ENCODE assay signal across 8 cellular contexts in the genomic region with DNA sequence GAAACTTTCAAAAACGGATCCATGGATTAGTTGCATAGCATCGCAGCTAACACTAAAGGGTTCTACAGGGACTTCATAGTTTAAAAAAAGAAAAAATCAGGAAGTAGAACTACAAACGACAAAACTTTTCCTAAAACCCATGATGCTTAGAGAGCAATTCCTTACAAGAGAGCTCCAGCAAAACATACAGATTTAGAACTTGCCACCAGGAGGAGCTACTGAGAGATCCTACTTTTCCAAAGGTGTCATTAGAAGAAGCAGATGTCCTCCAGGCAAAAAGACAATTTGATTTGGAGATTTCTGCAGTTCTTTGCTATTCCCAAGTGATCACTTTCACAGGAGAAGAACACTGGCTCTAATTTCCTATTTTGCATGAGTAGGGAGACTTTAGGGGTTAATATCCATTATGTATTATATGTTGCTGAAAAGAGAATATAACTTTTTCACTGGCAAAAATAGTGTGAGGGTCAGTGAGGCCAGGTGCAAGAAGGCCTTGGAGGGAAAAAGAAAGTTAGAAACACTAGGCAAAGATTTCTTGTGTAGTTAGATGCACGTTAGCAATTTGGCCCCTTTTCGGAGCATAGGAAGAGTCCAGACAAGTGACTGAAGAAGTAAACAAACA.
DNase-seq lines count a peak whose midpoint lies in the region; ATAC-seq, FAIRE-seq and TF ChIP-seq lines count a peak whose summit lies in the region.

No MANE protein-coding gene starts in this region.

- no peak for TF ChIP-seq POLR2A in endothelial cell of umbilical vein (IDR thresholded peaks at IDR 0.05; ENCODE audit: low read depth, low read length)

- no peaks in the 10 kb centered on the region for H3K4me1 Mint-ChIP-seq in activated naive CD4-positive, alpha-beta T cell treated with anti-CD3 and anti-CD28 coated beads for 36 hours (ENCODE audit: low read depth)
- no peaks in the 10 kb centered on the region for H3K4me1 Mint-ChIP-seq in osteocyte (ENCODE audit: unreplicated experiment)

- dilution Hi-C loops in endothelial cell of umbilical vein (cut with MboI; ENCODE audit: extremely low pct_ligation_motif_present, low sequenced_read_pairs): no loop called here

- H3K27ac ChIP-seq in PC-3 (ENCODE audit: low read length): no peak overlapping the region
- H3K27ac ChIP-seq in endothelial cell of umbilical vein (ENCODE audit: insufficient read depth, low read depth, low read length): no peak overlapping the region

- intact Hi-C loops in activated naive CD4-positive, alpha-beta T cell treated with anti-CD3 and anti-CD28 coated beads for 36 hours (cut with micrococcal nuclease): loop anchor here (1.0 to 10.0 kb wide), 5 partner anchors 54 to 844 kb away; no protein-coding TSS in a partner anchor
- intact Hi-C loops in PC-3 (cut with micrococcal nuclease): loop anchor here (1.0 to 5.0 kb wide), 2 partner anchors 280 to 609 kb away; no protein-coding TSS in a partner anchor
- intact Hi-C loops in endothelial cell of umbilical vein (cut with micrococcal nuclease): loop anchor here (2.0 kb wide), 1 partner anchor 280 kb away; no protein-coding TSS in a partner anchor

- H3K36me3 ChIP-seq in PC-3 (ENCODE audit: low read depth, low read length) (no peaks in the 10 kb centered on the region), endothelial cell of umbilical vein (ENCODE audit: control insufficient read depth in 2 of 2, extremely low read depth in 1 of 2, insufficient read depth in 2 of 2, low read length in 2 of 2) (no peaks in the 10 kb centered on the region)

- POLR2A ChIA-PET in PC-3 (lab: Charles Lee; ENCODE audit: unreplicated experiment): no interaction called here
- POLR2A ChIA-PET in endothelial cell of umbilical vein (lab: Charles Lee): no interaction called here

- BruUV-seq in PC-3 (replicated peaks; lab: Mats Ljungman, UMichigan) (no TSS peak), endothelial cell of umbilical vein (replicated peaks; lab: Mats Ljungman, UMichigan) (no TSS peak)

- H3K27ac Mint-ChIP-seq in activated naive CD4-positive, alpha-beta T cell treated with anti-CD3 and anti-CD28 coated beads for 36 hours: no peak overlapping the region
- H3K27ac Mint-ChIP-seq in osteocyte (ENCODE audit: unreplicated experiment): no peak overlapping the region

- H3K4me1 ChIP-seq in PC-3 (ENCODE audit: insufficient read depth, low read length): no peaks in the 10 kb centered on the region
- H3K4me1 ChIP-seq in endothelial cell of umbilical vein (ENCODE audit: control insufficient read depth, extremely low read depth, insufficient read depth, low read length): no peaks in the 10 kb centered on the region

- H3K27me3 ChIP-seq in PC-3 (ENCODE audit: low read length) (0 out of 2 replicates have a peak, but pooled peaks cover 5% of the 10 kb centered on the region), endothelial cell of umbilical vein (ENCODE audit: control insufficient read depth in 2 of 2, insufficient read depth in 2 of 2, low read length in 2 of 2) (no peaks in the 10 kb centered on the region)

- H3K9me1 ChIP-seq in endothelial cell of umbilical vein (replicated peaks; ENCODE audit: control insufficient read depth, extremely low read depth, insufficient read depth, low read length): no peaks in the 10 kb centered on the region

- ATAC-seq in PC-3: no peak
- no peak for ATAC-seq in GM21528 (IDR thresholded peaks at IDR 0.05; ENCODE audit: low FRiP score, unreplicated experiment)

- H3K9ac ChIP-seq in PC-3 (ENCODE audit: low read length) (no peak overlapping the region), endothelial cell of umbilical vein (replicated peaks; ENCODE audit: extremely low read depth, insufficient read depth, low read length) (no peak overlapping the region)

- no peak overlapping the region for H2AFZ ChIP-seq in PC-3 (ENCODE audit: low read length)
- no peak overlapping the region for H2AFZ ChIP-seq in endothelial cell of umbilical vein (ENCODE audit: low read depth, low read length)

- H3K9me3 Mint-ChIP-seq in activated naive CD4-positive, alpha-beta T cell treated with anti-CD3 and anti-CD28 coated beads for 36 hours: no peaks in the 10 kb centered on the region
- no peaks in the 10 kb centered on the region for H3K9me3 Mint-ChIP-seq in osteocyte (ENCODE audit: unreplicated experiment)

- DNase-seq in activated naive CD4-positive, alpha-beta T cell treated with anti-CD3 and anti-CD28 coated beads for 36 hours: peak; percentile 18
- no peak for DNase-seq in activated naive CD4-positive, alpha-beta T cell treated with anti-CD3 and anti-CD28 coated beads, Interleukin-2, amount 50 U/mL, for 16 hours
- DNase-seq in HS-27A (ENCODE audit: low read depth): peak; percentile 26
- peak; percentile 83 for DNase-seq in PC-3
- DNase-seq in endothelial cell of umbilical vein (ENCODE audit: low read depth, low spot score): peak; percentile 22
- DNase-seq in osteocyte (ENCODE audit: extremely low spot score, unreplicated experiment): no peak
- DNase-seq in activated T-cell treated with anti-CD3 and anti-CD28 coated beads, Interleukin-2, amount 50 U/mL, for 48 hours: no peak

- no peaks in the 10 kb centered on the region for H3K36me3 Mint-ChIP-seq in activated naive CD4-positive, alpha-beta T cell treated with anti-CD3 and anti-CD28 coated beads for 36 hours (ENCODE audit: low read depth)
- no peaks in the 10 kb centered on the region for H3K36me3 Mint-ChIP-seq in osteocyte (ENCODE audit: unreplicated experiment)

- CTCF ChIA-PET in activated naive CD4-positive, alpha-beta T cell treated with anti-CD3 and anti-CD28 coated beads for 36 hours (lab: Charles Lee): interaction anchor here (0.8 to 2.1 kb wide), 6 partner anchors 8 to 292 kb away, joined by 3 to 12 read pairs (median 6); no protein-coding TSS in a partner anchor
- CTCF ChIA-PET in PC-3 (lab: Charles Lee): interaction anchor here (1.0 to 1.1 kb wide), 2 partner anchors 280 to 292 kb away, joined by 5 to 7 read pairs; no protein-coding TSS in a partner anchor
- CTCF ChIA-PET in endothelial cell of umbilical vein (lab: Charles Lee): interaction anchor here (1.0 kb wide), 2 partner anchors 9 to 292 kb away, joined by 3 to 8 read pairs; no protein-coding TSS in a partner anchor

- TF ChIP-seq CTCF in PC-3 (conservative IDR thresholded peaks at IDR 0.05; ENCODE audit: low read depth, low read length): peak; percentile 81
- peak; percentile 41 to 46 for TF ChIP-seq CTCF in endothelial cell of umbilical vein (IDR thresholded peaks at IDR 0.05; ENCODE audit: extremely low read depth in 1 of 2, insufficient read depth in 1 of 2, low read depth in 1 of 2, low read length in 2 of 2)
- TF ChIP-seq CTCF in osteocyte (IDR thresholded peaks at IDR 0.05): peak; percentile 73

- no peak overlapping the region for H3K4me3 ChIP-seq in PC-3 (ENCODE audit: low read length)
- no peak overlapping the region for H3K4me3 ChIP-seq in endothelial cell of umbilical vein (replicated peaks in 1 of 3; ENCODE audit: insufficient read depth in 1 of 3, low read depth in 1 of 3, low read length in 3 of 3)

- H4K20me1 ChIP-seq in PC-3 (ENCODE audit: low read length) (no peaks in the 10 kb centered on the region), endothelial cell of umbilical vein (replicated peaks; ENCODE audit: control insufficient read depth, extremely low read depth, insufficient read depth, low read length) (no peaks in the 10 kb centered on the region)

- no peaks in the 10 kb centered on the region for H3K79me2 ChIP-seq in PC-3 (ENCODE audit: low read length)
- no peaks in the 10 kb centered on the region for H3K79me2 ChIP-seq in endothelial cell of umbilical vein (ENCODE audit: control insufficient read depth, insufficient read depth, low read length)

- H3K9me3 ChIP-seq in PC-3 (ENCODE audit: low read length): no peaks in the 10 kb centered on the region
- no peaks in the 10 kb centered on the region for H3K9me3 ChIP-seq in endothelial cell of umbilical vein (replicated peaks; ENCODE audit: control insufficient read depth, insufficient read depth, low read length)

- H3K4me3 Mint-ChIP-seq in activated naive CD4-positive, alpha-beta T cell treated with anti-CD3 and anti-CD28 coated beads for 36 hours: no peak overlapping the region
- no peak overlapping the region for H3K4me3 Mint-ChIP-seq in osteocyte (ENCODE audit: unreplicated experiment)

- H3K4me2 ChIP-seq in PC-3 (ENCODE audit: low read length) (no peak overlapping the region), endothelial cell of umbilical vein (ENCODE audit: insufficient read depth, low read length) (no peak overlapping the region)

- no peaks in the 10 kb centered on the region for H3F3A ChIP-seq in PC-3 (ENCODE audit: low read length, unreplicated experiment)

- peak; percentile 78 for FAIRE-seq in endothelial cell of umbilical vein (lab: Jason Lieb, UNC)

- H3K9me2 ChIP-seq in PC-3 (replicated peaks; ENCODE audit: low read length): no peaks in the 10 kb centered on the region

- H3K27me3 Mint-ChIP-seq in activated naive CD4-positive, alpha-beta T cell treated with anti-CD3 and anti-CD28 coated beads for 36 hours (ENCODE audit: low read depth): no peaks in the 10 kb centered on the region
- peaks cover 4% of the 10 kb centered on the region for H3K27me3 Mint-ChIP-seq in osteocyte (ENCODE audit: unreplicated experiment)

TF ChIP-seq in endothelial cell of umbilical vein, 7 proteins besides CTCF, POLR2A, EP300 and RAD21:
- TF ChIP-seq EZH2 (IDR thresholded peaks at IDR 0.05; ENCODE audit: borderline replicate concordance, low read depth, low read length, severe bottlenecking) (no peak), FOS (IDR thresholded peaks at IDR 0.05; ENCODE audit: borderline replicate concordance, insufficient read depth, low read length) (no peak), JUN (IDR thresholded peaks at IDR 0.05; ENCODE audit: borderline replicate concordance, insufficient read depth, insufficient read length, low read depth) (no peak), POLR2AphosphoS5 (IDR thresholded peaks at IDR 0.05; ENCODE audit: insufficient read depth, low read depth, low read length) (no peak), MAX (IDR thresholded peaks at IDR 0.05; ENCODE audit: insufficient read depth, insufficient read length) (no peak), GATA2 (IDR thresholded peaks at IDR 0.05; ENCODE audit: insufficient read depth, insufficient read length, low read depth, low read length) (no peak), MYC (IDR thresholded peaks at IDR 0.05; ENCODE audit: low read depth, low read length) (no peak)

Comparison
In these comparisons a context has a peak if more than half of its experiments do, and no peak if none do; other contexts are left out.
1. DNase-seq: peak in activated naive CD4-positive, alpha-beta T cell treated with anti-CD3 and anti-CD28 coated beads for 36 hours (single experiment), HS-27A (single experiment), PC-3 (single experiment) and endothelial cell of umbilical vein (single experiment); none in activated naive CD4-positive, alpha-beta T cell treated with anti-CD3 and anti-CD28 coated beads, Interleukin-2, amount 50 U/mL, for 16 hours (single experiment), osteocyte (single experiment) and activated T-cell treated with anti-CD3 and anti-CD28 coated beads, Interleukin-2, amount 50 U/mL, for 48 hours (0 of 2).
2. Peak in every context shown above with its lines, with median percentiles within 50 percentile points of each other: CTCF ChIP-seq.